Comparison of ENCODE assay signal across 23 cellular contexts in the genomic region with DNA sequence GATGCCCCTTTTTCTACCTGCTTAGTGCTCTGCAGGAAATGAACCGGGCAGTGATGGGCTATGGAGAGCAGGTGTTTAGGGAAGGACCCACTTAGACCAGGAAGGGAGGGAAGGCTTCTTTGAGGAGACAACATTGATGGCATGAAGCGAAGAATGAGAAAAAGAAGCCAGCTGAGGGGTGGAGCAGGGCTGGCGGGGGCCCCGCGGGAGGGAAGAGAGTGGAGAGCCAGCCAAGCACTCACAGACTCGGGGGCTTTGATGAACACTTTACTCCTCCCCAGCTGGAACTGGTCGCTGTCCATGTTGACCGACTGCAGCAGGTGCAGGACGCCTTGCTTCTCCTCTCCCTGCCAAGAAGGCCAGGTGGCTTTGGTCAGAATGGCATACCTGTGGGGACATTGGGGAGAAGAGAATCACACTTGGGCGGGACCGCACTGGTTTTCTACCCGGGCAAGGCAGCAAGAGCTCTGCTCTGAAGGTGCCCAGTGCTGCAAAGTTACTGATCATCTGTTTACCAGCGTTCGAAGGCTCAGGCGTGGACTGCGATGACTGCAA. TPM values are rescaled to one million over a fixed set of nuclear protein-coding genes. Genes with fewer than 3 reads are reported as not detected.
A peak's percentile ranks its signal among the peaks of the same experiment; 100 is the strongest.
DNase-seq lines count a peak whose midpoint lies in the region; ATAC-seq and TF ChIP-seq lines count a peak whose summit lies in the region.
"Had no signal": no experiment of that assay in that cellular context is flagged by ENCODE, and none has a peak within 500 bp of the region (broad histone marks: within the 10 kb centered on the region; RNA-seq: fewer than 3 reads in every experiment).

No MANE protein-coding gene starts in this region.

- WGBS in psoas muscle, 3 donors = 29 to 41% (median 35%) methylated on average over 16 of the region's 16 CpGs

- H3K36me3 ChIP-seq in psoas muscle (ENCODE audit: insufficient read depth in 1 of 2, low read depth in 1 of 2) = peaks cover 0 to 21% of the 10 kb centered on the region in 2 donors
- no peaks in the 10 kb centered on the region for H3K36me3 ChIP-seq in WERI-Rb-1

- peaks cover 16% of the 10 kb centered on the region for H3K4me1 ChIP-seq in psoas muscle
- H3K4me1 ChIP-seq: parathyroid adenoma had no signal

- TF ChIP-seq CTCF in psoas muscle (IDR thresholded peaks at IDR 0.05) (no peak), WERI-Rb-1 (IDR thresholded peaks at IDR 0.05; ENCODE audit: low read depth, low read length) (no peak)

- ATAC-seq in psoas muscle (peak; percentile 32 to 94 (median 76)), GM21786 (IDR thresholded peaks at IDR 0.05; ENCODE audit: unreplicated experiment) (no peak)
- ATAC-seq: stimulated activated naive CD8-positive, alpha-beta T cell treated with anti-CD3 and anti-CD28 coated beads, Interleukin-15, amount 100 ng/mL, for 72 hours had no signal

- intact Hi-C loops in psoas muscle (cut with DNase I) = loop anchor here (5.0 to 10.0 kb wide), 3 partner anchors 193 to 317 kb away; partner anchors contain the start of gene RNF111 (in 1 of the 2)

- H3K4me3 ChIP-seq in psoas muscle (no peak overlapping the region), WERI-Rb-1 (ENCODE audit: low read depth, low read length) (no peak overlapping the region)
- H3K4me3 ChIP-seq: hepatocyte, lung, sigmoid colon, SJSA1 had no signal

- H3K27ac ChIP-seq in caudate nucleus (ENCODE audit: low read depth, low read length) (peak overlapping the region; percentile 65), psoas muscle (peak overlapping the region; percentile 5), WERI-Rb-1 (no peak overlapping the region)
- H3K27ac ChIP-seq: hepatocyte, parathyroid adenoma, SJSA1 had no signal

- H3K9me3 ChIP-seq in psoas muscle (peaks cover 10% of the 10 kb centered on the region), WERI-Rb-1 (ENCODE audit: severe bottlenecking) (peaks cover 2% of the 10 kb centered on the region)

- DNase-seq in DMS53 (lab: John Stamatoyannopoulos, UW) (peak; percentile 79), NCI-H510A (lab: John Stamatoyannopoulos, UW) (peak; percentile 45), caudate nucleus (lab: John Stamatoyannopoulos, UW) (no peak), psoas muscle (peak; percentile 43 to 51), glomerular visceral epithelial cell (ENCODE audit: extremely low spot score) (no peak), WERI-Rb-1 (no peak)
- DNase-seq in stimulated activated CD4-positive, alpha-beta T cell treated with anti-CD3 and anti-CD28 coated beads, Interleukin-15, amount 100 ng/mL, for 24 hours = no peak
- DNase-seq: activated CD4-positive, alpha-beta memory T cell treated with anti-CD3 and anti-CD28 coated beads, Interleukin-2, amount 10 ng/mL, durations not matched to agents 7 days and 5 days; activated naive CD4-positive, alpha-beta T cell treated with anti-CD3 and anti-CD28 coated beads, Interleukin-2, amount 10 ng/mL, durations not matched to agents 7 days and 5 days; activated T-cell treated with anti-CD3 and anti-CD28 coated beads, Interleukin-2, amount 50 U/mL, for 24 hours; H9; naive thymus-derived CD4-positive, alpha-beta T cell; NCI-H1436; sigmoid colon; stimulated activated naive CD8-positive, alpha-beta T cell treated with anti-CD3 and anti-CD28 coated beads, Interleukin-15, amount 100 ng/mL, for 72 hours; T-helper 2 cell had no signal

- H3K27me3 ChIP-seq in psoas muscle (ENCODE audit: insufficient read depth in 3 of 3, low read length in 2 of 3) (no peaks in the 10 kb centered on the region), WERI-Rb-1 (ENCODE audit: insufficient read depth, low read depth, severe bottlenecking) (no peaks in the 10 kb centered on the region)
- H3K27me3 ChIP-seq: hepatocyte, sigmoid colon, SJSA1 had no signal

RNA-seq across cellular contexts. Expression of gene LDHAL6B, which starts 28.4 kb away (rescaled TPM):
- not detected for total RNA-seq in psoas muscle
- under 1 TPM in 2 of 3 donors, not detected in 1; 0.06 TPM for polyA plus RNA-seq in psoas muscle
- total RNA-seq: activated CD4-positive, alpha-beta memory T cell treated with anti-CD3 and anti-CD28 coated beads, Interleukin-2, amount 10 ng/mL, durations not matched to agents 7 days and 5 days; endothelial cell of umbilical vein; H9; hepatocyte; lung; naive thymus-derived CD4-positive, alpha-beta T cell; NCI-H460; sigmoid colon; SJSA1 had no signal
- polyA plus RNA-seq: endothelial cell of umbilical vein; naive thymus-derived CD4-positive, alpha-beta T cell; sigmoid colon had no signal

Comparison
In these comparisons a context has a peak if more than half of its experiments do, and no peak if none do; other contexts are left out.
1. DNase-seq: peak in DMS53 (single experiment), NCI-H510A (single experiment) and psoas muscle (2 of 2); none in caudate nucleus (0 of 61), glomerular visceral epithelial cell (single experiment), stimulated activated CD4-positive, alpha-beta T cell treated with anti-CD3 and anti-CD28 coated beads, Interleukin-15, amount 100 ng/mL, for 24 hours (single experiment) and WERI-Rb-1 (single experiment).